In genomic region chr4:73919691-73920090, GRCh38 we compare ENCODE assay signal across 1 cellular context.
TF ChIP-seq lines count a peak whose summit lies in the region.

No MANE protein-coding gene starts in this region.

TF ChIP-seq in IMR-90, 13 proteins besides CTCF, POLR2A, EP300 and RAD21:
- TF ChIP-seq FOS (IDR thresholded peaks at IDR 0.05; ENCODE audit: low read depth, low read length) = no peak
- TF ChIP-seq NFE2L2 (IDR thresholded peaks at IDR 0.05; ENCODE audit: low read depth, low read length) = no peak
- no peak for TF ChIP-seq SMC3 (IDR thresholded peaks at IDR 0.05; ENCODE audit: low read depth, low read length)
- no peak for TF ChIP-seq MAZ (IDR thresholded peaks at IDR 0.05; ENCODE audit: borderline replicate concordance, low read depth, low read length)
- no peak for TF ChIP-seq ELK1 (IDR thresholded peaks at IDR 0.05; ENCODE audit: borderline replicate concordance, low read depth, low read length)
- no peak for TF ChIP-seq BHLHE40 (IDR thresholded peaks at IDR 0.05; ENCODE audit: low read depth, low read length)
- no peak for TF ChIP-seq CEBPB (IDR thresholded peaks at IDR 0.05; ENCODE audit: low read depth, low read length)
- TF ChIP-seq CHD1 (IDR thresholded peaks at IDR 0.05; ENCODE audit: low read depth, low read length) = no peak
- TF ChIP-seq MAFK (IDR thresholded peaks at IDR 0.05; ENCODE audit: low read depth, low read length) = no peak
- no peak for TF ChIP-seq RCOR1 (IDR thresholded peaks at IDR 0.05; ENCODE audit: insufficient replicate concordance, low read length)
- TF ChIP-seq RFX5 (IDR thresholded peaks at IDR 0.05; ENCODE audit: low read depth, low read length) = no peak
